16 cellular contexts compared by ENCODE assay signal in the genomic region with DNA sequence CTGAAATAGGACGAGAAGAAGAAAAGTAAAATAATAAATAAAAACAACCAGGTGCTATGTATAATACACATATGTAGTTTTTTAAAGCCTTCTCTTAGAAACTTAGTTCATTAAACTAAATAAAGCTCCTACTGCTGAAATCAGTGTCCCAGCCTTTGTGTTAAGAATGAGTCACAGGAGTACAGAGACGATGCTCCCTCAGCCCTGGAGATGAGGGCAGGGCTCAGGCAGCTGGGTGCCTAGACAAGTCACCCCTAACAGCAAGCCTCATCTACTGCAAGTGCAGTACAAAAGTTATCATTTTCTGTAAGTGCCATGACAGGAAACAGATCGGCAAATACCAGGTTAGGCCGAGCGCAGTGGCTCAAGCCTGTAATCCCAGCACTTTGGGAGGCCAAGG. TPM values are rescaled to one million over a fixed set of nuclear protein-coding genes. Genes with fewer than 3 reads are reported as not detected.
DNase-seq lines count a peak whose midpoint lies in the region; ATAC-seq and TF ChIP-seq lines count a peak whose summit lies in the region.
"Had no signal": no experiment of that assay in that cellular context is flagged by ENCODE, and none has a peak within 500 bp of the region (broad histone marks: within the 10 kb centered on the region; RNA-seq: fewer than 3 reads in every experiment).

No MANE protein-coding gene starts in this region.

- H3K4me1 ChIP-seq in mesenchymal stem cell (ENCODE audit: control insufficient read depth, insufficient read depth, low read depth, low read length): peaks cover 3% of the 10 kb centered on the region

- H3K4ac ChIP-seq in mesenchymal stem cell (ENCODE audit: low read depth in 1 of 2, low read length in 2 of 2): no peak overlapping the region

- WGBS in mesenchymal stem cell: 76% methylated on average over 4 of the region's 5 CpGs

- DNase-seq in EL (peak; percentile 40), M059J (ENCODE audit: low read depth) (peak; percentile 19), dermis blood vessel endothelial cell (peak; percentile 21), mesenchymal stem cell (peak; percentile 38), NCI-H2196 (lab: John Stamatoyannopoulos, UW; ENCODE audit: unreplicated experiment) (no peak), erythroblast (lab: John Stamatoyannopoulos, UW) (no peak)
- DNase-seq in activated CD4-positive, CD25-positive, alpha-beta regulatory T cell treated with anti-CD3 and anti-CD28 coated beads, Interleukin-2, amount 50 U/mL, for 72 hours: no peak
- DNase-seq: endodermal cell; immature natural killer cell; NCI-H1417; retina; stimulated activated naive CD8-positive, alpha-beta T cell treated with anti-CD3 and anti-CD28 coated beads, Interleukin-15, Interleukin-2, amounts not matched to agents 100 U/mL and 50 U/mL, for 24 hours had no signal

- H3K9me3 ChIP-seq in mesenchymal stem cell (ENCODE audit: control insufficient read depth, low read length): no peaks in the 10 kb centered on the region
- H3K9me3 ChIP-seq: BLaER1 had no signal

- no peak overlapping the region for H3K23ac ChIP-seq in mesenchymal stem cell (ENCODE audit: low read length in 2 of 2)

- peaks cover 16% of the 10 kb centered on the region for H3K79me1 ChIP-seq in mesenchymal stem cell (replicated peaks; ENCODE audit: low read length, poor library complexity, severe bottlenecking)

- TF ChIP-seq POLR2A in erythroblast (IDR thresholded peaks at IDR 0.05; ENCODE audit: low read length): no peak

- H2BK12ac ChIP-seq in mesenchymal stem cell (ENCODE audit: low read length in 2 of 2): no peak overlapping the region

- ATAC-seq in HG02571 (IDR thresholded peaks at IDR 0.05; ENCODE audit: unreplicated experiment): no peak
- ATAC-seq: K562; Panc1; stimulated activated naive CD8-positive, alpha-beta T cell treated with anti-CD3 and anti-CD28 coated beads, Interleukin-15, Interleukin-2, amounts not matched to agents 100 U/mL and 50 U/mL, for 24 hours had no signal

- no peak overlapping the region for H3K27ac ChIP-seq in mesenchymal stem cell (ENCODE audit: low read length, poor library complexity, severe bottlenecking)
- H3K27ac ChIP-seq: BLaER1 had no signal

- H3K4me3 ChIP-seq in mesenchymal stem cell (ENCODE audit: insufficient read depth in 1 of 2, low read depth in 1 of 2, low read length in 2 of 2): no peak overlapping the region
- H3K4me3 ChIP-seq: BLaER1, K562 had no signal

- H4K91ac ChIP-seq in mesenchymal stem cell (ENCODE audit: low read length): no peak overlapping the region

- H2BK5ac ChIP-seq in mesenchymal stem cell (ENCODE audit: low read depth, low read length, poor library complexity, severe bottlenecking): no peak overlapping the region

- no peak overlapping the region for H2AFZ ChIP-seq in mesenchymal stem cell (ENCODE audit: low read depth, low read length)

- H4K8ac ChIP-seq in mesenchymal stem cell (ENCODE audit: low read length): no peak overlapping the region

- H3K27me3 ChIP-seq in mesenchymal stem cell (ENCODE audit: control insufficient read depth in 1 of 2, insufficient read depth in 1 of 2, low read length in 2 of 2): no peaks in the 10 kb centered on the region
- H3K27me3 ChIP-seq: BLaER1 had no signal

- no peak overlapping the region for H2BK120ac ChIP-seq in mesenchymal stem cell (ENCODE audit: low read depth, low read length)

- no peak overlapping the region for H3K14ac ChIP-seq in mesenchymal stem cell (ENCODE audit: low read length in 2 of 2)

- no peak overlapping the region for H2BK15ac ChIP-seq in mesenchymal stem cell (ENCODE audit: low read depth, poor library complexity, severe bottlenecking)

- H3K18ac ChIP-seq in mesenchymal stem cell (ENCODE audit: low read depth in 1 of 2, low read length in 2 of 2): no peak overlapping the region

- peaks cover 8 to 62% of the 10 kb centered on the region in 2 experiments for H3K36me3 ChIP-seq in mesenchymal stem cell (ENCODE audit: control insufficient read depth in 1 of 2, insufficient read depth in 2 of 2, low read depth in 1 of 2, low read length in 2 of 2)

- no peak overlapping the region for H3K9ac ChIP-seq in mesenchymal stem cell (ENCODE audit: low read length)
- H3K9ac ChIP-seq: BLaER1 had no signal

- H2AK5ac ChIP-seq in mesenchymal stem cell (ENCODE audit: low read length, severe bottlenecking): no peak overlapping the region

- no peak overlapping the region for H3K4me2 ChIP-seq in mesenchymal stem cell (ENCODE audit: low read length, poor library complexity, severe bottlenecking)
- H3K4me2 ChIP-seq: BLaER1 had no signal

RNA-seq across cellular contexts. Expression of a gene that starts 18.2 kb away (rescaled TPM):
- total RNA-seq in M059J (2014; rRNA removed; shearing (Covaris generic)): 15.0 and 17.5 TPM in 2 replicates
- 69.6 and 71.5 TPM in 2 replicates for total RNA-seq in dermis blood vessel endothelial cell
- 24.5 TPM for polyA plus RNA-seq in mesenchymal stem cell (2013, experiment 1 of 2)
- polyA plus RNA-seq in mesenchymal stem cell (2013, experiment 2 of 2): 23.7 TPM

Comparison
In these comparisons a context has a peak if more than half of its experiments do, and no peak if none do; other contexts are left out.
1. DNase-seq: peak in EL (single experiment), M059J (single experiment), dermis blood vessel endothelial cell (single experiment) and mesenchymal stem cell (single experiment); none in NCI-H2196 (single experiment), activated CD4-positive, CD25-positive, alpha-beta regulatory T cell treated with anti-CD3 and anti-CD28 coated beads, Interleukin-2, amount 50 U/mL, for 72 hours (single experiment) and erythroblast (0 of 2).